ENCODE assay signal across 13 cellular contexts in the genomic region with DNA sequence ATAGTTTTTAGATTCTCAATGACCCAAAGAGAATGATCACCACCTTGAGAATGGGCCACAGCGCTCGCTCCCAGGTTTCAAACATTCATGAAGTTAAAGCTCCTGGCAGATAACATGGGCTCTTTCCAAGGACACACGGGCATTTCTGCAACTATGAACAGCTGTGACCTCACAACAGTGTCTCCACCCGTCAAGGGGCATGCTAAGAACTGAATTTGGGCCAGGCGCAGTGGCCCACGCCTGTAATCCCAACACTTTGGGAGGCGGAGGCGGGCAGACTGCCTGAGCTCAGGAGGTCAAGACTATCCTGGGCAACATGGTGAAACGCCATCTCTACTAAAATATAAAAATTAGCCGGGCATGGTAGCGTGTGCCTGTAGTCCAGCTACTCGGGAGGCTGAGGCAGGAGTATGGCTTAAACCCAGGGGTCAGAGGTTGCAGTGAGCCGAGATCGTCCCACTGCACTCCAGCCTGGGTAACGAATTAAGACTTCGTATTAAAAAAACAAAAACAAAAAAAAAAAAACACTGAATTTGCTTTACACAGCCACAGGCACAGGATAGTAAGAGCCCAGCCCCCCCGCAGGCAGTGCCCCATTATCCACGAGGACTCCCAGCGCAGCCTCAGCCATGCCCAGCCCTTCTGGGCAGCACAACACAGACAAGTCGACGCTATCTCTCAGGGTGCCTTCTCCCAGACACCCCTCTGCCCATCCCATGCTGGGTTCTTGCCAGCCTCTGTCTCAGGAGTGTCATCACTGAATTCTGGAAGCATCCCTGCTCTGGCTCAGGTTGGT. TPM values are rescaled to one million over a fixed set of nuclear protein-coding genes. Genes with fewer than 3 reads are reported as not detected.
DNase-seq lines count a peak whose midpoint lies in the region; ATAC-seq and TF ChIP-seq lines count a peak whose summit lies in the region.
"Had no signal": no experiment of that assay in that cellular context is flagged by ENCODE, and none has a peak within 500 bp of the region (broad histone marks: within the 10 kb centered on the region; RNA-seq: fewer than 3 reads in every experiment).

No MANE protein-coding gene starts in this region.

- peaks cover 85 to 94% (median 87%) of the 10 kb centered on the region in 3 donors for H3K4me1 Mint-ChIP-seq in CD8-positive, alpha-beta memory T cell

- H3K27me3 ChIP-seq in CD8-positive, alpha-beta memory T cell (ENCODE audit: insufficient read depth, low read length, poor library complexity, severe bottlenecking): no peaks in the 10 kb centered on the region
- H3K27me3 ChIP-seq: dorsolateral prefrontal cortex, stomach had no signal

- CTCF ChIA-PET in CD8-positive, alpha-beta memory T cell (lab: Charles Lee): interaction anchor here (0.9 kb wide), 2 partner anchors 9 to 52 kb away, joined by 3 read pairs; no protein-coding TSS in a partner anchor
- CTCF ChIA-PET in RWPE1 (lab: Yijun Ruan, JAX): interaction anchor here (0.6 to 0.7 kb wide), 2 partner anchors 83 to 1706 kb away, joined by 3 to 7 read pairs; no protein-coding TSS in a partner anchor

- H3K27ac Mint-ChIP-seq in CD8-positive, alpha-beta memory T cell: peak overlapping the region in 7 of 8 donors; percentile 40 to 98 (median 81)

- H3K27me3 Mint-ChIP-seq in CD8-positive, alpha-beta memory T cell: no peaks in the 10 kb centered on the region

- H3K4me3 ChIP-seq in CD8-positive, alpha-beta memory T cell (ENCODE audit: low read length): no peak overlapping the region
- H3K4me3 ChIP-seq: dorsolateral prefrontal cortex, stomach had no signal

- H3K36me3 Mint-ChIP-seq in CD8-positive, alpha-beta memory T cell: peaks cover 0 to 7% (median 4%) of the 10 kb centered on the region in 3 donors

- ATAC-seq in left cardiac atrium (peak; percentile 31 to 61), sciatic nerve (peak; percentile 73), HG03469 (IDR thresholded peaks at IDR 0.05; ENCODE audit: unreplicated experiment) (no peak)

- H3K36me3 ChIP-seq in CD8-positive, alpha-beta memory T cell (ENCODE audit: insufficient read depth, low read length): no peaks in the 10 kb centered on the region
- H3K36me3 ChIP-seq: stomach had no signal

- peaks cover 90% of the 10 kb centered on the region for H3K4me1 ChIP-seq in CD8-positive, alpha-beta memory T cell (ENCODE audit: insufficient read depth, low read length)

- intact Hi-C loops in left cardiac atrium (cut with DNase I): no loop called here
- intact Hi-C loops in sciatic nerve (cut with DNase I): no loop called here

- no peak overlapping the region for H3K27ac ChIP-seq in CD8-positive, alpha-beta memory T cell (ENCODE audit: low read depth, low read length)
- H3K27ac ChIP-seq in RWPE1: peak overlapping the region; percentile 20; the same call in 1 of the 2 replicates
- H3K27ac ChIP-seq: dorsolateral prefrontal cortex had no signal

- H3K4me3 Mint-ChIP-seq in CD8-positive, alpha-beta memory T cell: peak overlapping the region in 6 of 7 donors; percentile 16 to 97 (median 86)

- no peaks in the 10 kb centered on the region for H3K9me3 Mint-ChIP-seq in CD8-positive, alpha-beta memory T cell

- POLR2A ChIA-PET in CD8-positive, alpha-beta memory T cell (lab: Charles Lee): interaction anchor here (0.7 kb wide), 1 partner anchor 135 kb away, joined by 3 read pairs; a partner anchor contains a TSS
- POLR2A ChIA-PET in RWPE1 (lab: Yijun Ruan, JAX; ENCODE audit: low non-redundant PET): no interaction called here

- no peak for TF ChIP-seq CTCF in RWPE1 (conservative IDR thresholded peaks at IDR 0.05; ENCODE audit: low read depth)

- H3K9me3 ChIP-seq in CD8-positive, alpha-beta memory T cell (ENCODE audit: low read length): no peaks in the 10 kb centered on the region
- H3K9me3 ChIP-seq: stomach had no signal

- DNase-seq in CD8-positive, alpha-beta memory T cell: no peak
- DNase-seq in RWPE1 (ENCODE audit: low spot score) (no peak), left cardiac atrium (peak; percentile 48), sciatic nerve (ENCODE audit: low spot score) (no peak), NCI-H510A treated with DMSO at 0.1 percent for 48 hours (lab: John Stamatoyannopoulos, UW) (no peak), SHP77 (lab: John Stamatoyannopoulos, UW) (no peak)
- no peak for DNase-seq in activated effector memory CD4-positive, alpha-beta T cell treated with Interleukin-2 at 50 U/mL for 16 hours
- DNase-seq: activated CD4-positive, alpha-beta T cell treated with anti-CD3 and anti-CD28 coated beads for 4 hours; dorsolateral prefrontal cortex; NCI-H1092 treated with DMSO at 0.1 percent for 48 hours; NCI-H526; stomach had no signal

RNA-seq across cellular contexts. Expression of a gene that starts 7.2 kb away (rescaled TPM):
- total RNA-seq in CD8-positive, alpha-beta memory T cell: 100 to 1,000 TPM; 189 to 192 TPM
- polyA plus RNA-seq in CD8-positive, alpha-beta memory T cell: 12.6 TPM
- total RNA-seq in left cardiac atrium (10 to 100 TPM; 56.0 to 69.1 TPM), sciatic nerve (113 TPM)
